14 cellular contexts compared by ENCODE assay signal in genomic region chr1:209728466-209728865, GRCh38. TPM values are rescaled to one million over a fixed set of nuclear protein-coding genes. Genes with fewer than 3 reads are reported as not detected.
"Had no signal": no experiment of that assay in that cellular context is flagged by ENCODE, and none has a peak within 500 bp of the region (broad histone marks: within the 10 kb centered on the region; RNA-seq: fewer than 3 reads in every experiment).

No MANE protein-coding gene starts in this region.

- H3K27me3 ChIP-seq: transverse colon had no signal

- DNase-seq: activated CD4-positive, alpha-beta T cell treated with anti-CD3 and anti-CD28 coated beads, Interleukin-2, amount 10 ng/mL, durations not matched to agents 24 days and 14 days; activated naive CD8-positive, alpha-beta T cell treated with anti-CD3 and anti-CD28 coated beads, Interleukin-2, amount 10 ng/mL, durations not matched to agents 7 days and 5 days; stimulated activated CD4-positive, alpha-beta T cell treated with anti-CD3 and anti-CD28 coated beads, Interleukin-12 subunit alpha, Interleukin-12 subunit beta, amount 100 ng/mL, for 4 hours; stimulated activated CD4-positive, alpha-beta T cell treated with anti-CD3 and anti-CD28 coated beads, Interleukin-2, amount 100 ng/mL, for 24 hours; T-helper 17 cell; transverse colon had no signal

- H3K27ac ChIP-seq: transverse colon had no signal

- ATAC-seq: esophagus mucosa; natural killer cell treated with Interleukin-12 subunit alpha and Interleukin-12 subunit beta and Interleukin-15 and Interleukin-18, amount 100 ng/mL, for 72 hours; stimulated activated effector memory CD8-positive, alpha-beta T cell treated with anti-CD3 and anti-CD28 coated beads, Interleukin-12 subunit alpha, Interleukin-12 subunit beta, amount 100 ng/mL, for 72 hours; T-helper 17 cell; WTC11 had no signal

- H3K9me3 ChIP-seq: transverse colon had no signal

- H3K4me3 ChIP-seq: transverse colon had no signal

- H3K36me3 ChIP-seq: transverse colon had no signal

- H3K4me1 ChIP-seq: transverse colon had no signal

RNA-seq across cellular contexts. Expression of gene HSD11B1, which starts 23.8 kb away (rescaled TPM):
- total RNA-seq: activated naive CD8-positive, alpha-beta T cell treated with anti-CD3 and anti-CD28 coated beads, Interleukin-2, amount 10 ng/mL, durations not matched to agents 7 days and 5 days; astrocyte; glomerular endothelial cell; WTC11 had no signal

RNA-seq across cellular contexts. Expression of gene TRAF3IP3, which starts 27.4 kb away (rescaled TPM):
- total RNA-seq: astrocyte, bronchial epithelial cell, glomerular endothelial cell, pulmonary artery endothelial cell had no signal
